Comparison of ENCODE assay signal across 11 cellular contexts in the genomic region with DNA sequence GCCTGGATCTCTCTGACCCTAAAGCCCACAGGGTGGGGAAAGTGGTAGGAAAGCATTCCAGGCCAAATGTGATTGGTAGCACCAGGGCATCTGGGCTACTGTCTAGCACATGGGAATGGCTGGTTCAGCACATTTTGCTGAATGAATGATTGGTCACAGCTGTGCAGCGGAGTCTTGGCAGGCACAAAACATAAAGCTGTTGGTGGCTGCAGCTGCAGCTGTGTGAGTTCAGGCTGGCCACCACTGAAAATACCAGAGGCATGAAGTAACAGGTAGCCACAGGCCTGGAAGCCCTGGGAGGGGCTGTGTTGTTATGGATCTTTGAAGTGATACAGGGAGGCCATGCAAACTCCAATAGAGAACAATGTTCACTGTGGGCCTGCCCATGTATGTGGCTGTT.
DNase-seq lines count a peak whose midpoint lies in the region; ATAC-seq and TF ChIP-seq lines count a peak whose summit lies in the region.
"Had no signal": no experiment of that assay in that cellular context is flagged by ENCODE, and none has a peak within 500 bp of the region (broad histone marks: within the 10 kb centered on the region; RNA-seq: fewer than 3 reads in every experiment).

No MANE protein-coding gene starts in this region.

- no peak for TF ChIP-seq EP300 in SK-N-SH (IDR thresholded peaks at IDR 0.05; ENCODE audit: borderline replicate concordance in 1 of 2, low read depth in 1 of 2, low read length in 1 of 2)

- H3K27ac Mint-ChIP-seq in activated naive CD4-positive, alpha-beta T cell treated with anti-CD3 and anti-CD28 coated beads, Interleukin-2, amount 50 U/mL, for 72 hours: no peak overlapping the region
- H3K27ac Mint-ChIP-seq in activated CD8-positive, alpha-beta memory T cell treated with anti-CD3 and anti-CD28 coated beads, Interleukin-2, amount 10 ng/mL, durations not matched to agents 7 days and 5 days: no peak overlapping the region
- H3K27ac Mint-ChIP-seq: natural killer cell treated with Interleukin-12 subunit alpha and Interleukin-12 subunit beta and Interleukin-15 and Interleukin-18, amount 100 ng/mL, for 72 hours had no signal

- H3K27ac ChIP-seq in SK-N-SH (ENCODE audit: low read depth in 2 of 2, low read length in 1 of 2) (no peak overlapping the region), psoas muscle (no peak overlapping the region)

- no peaks in the 10 kb centered on the region for H3K27me3 ChIP-seq in SK-N-SH (ENCODE audit: insufficient read depth)
- H3K27me3 ChIP-seq in psoas muscle (ENCODE audit: insufficient read depth in 3 of 3, low read length in 2 of 3): no peaks in the 10 kb centered on the region

- H3K9ac ChIP-seq in SK-N-SH: no peak overlapping the region

- H4K20me1 ChIP-seq in SK-N-SH (ENCODE audit: insufficient read depth): no peaks in the 10 kb centered on the region

- no peaks in the 10 kb centered on the region for H3F3A ChIP-seq in SK-N-SH (replicated peaks; ENCODE audit: insufficient read depth)

- no peaks in the 10 kb centered on the region for H3K36me3 ChIP-seq in SK-N-SH (replicated peaks in 1 of 2; ENCODE audit: control insufficient read depth in 1 of 2, insufficient read depth in 2 of 2, low read length in 1 of 2)
- H3K36me3 ChIP-seq in psoas muscle (ENCODE audit: insufficient read depth in 1 of 2, low read depth in 1 of 2): no peaks in the 10 kb centered on the region

- CTCF ChIA-PET in SK-N-SH (lab: Yijun Ruan, JAX): interaction anchor here (1.5 to 8.4 kb wide), 2 partner anchors 19 to 678 kb away, joined by 5 to 136 read pairs; no protein-coding TSS in a partner anchor
- CTCF ChIA-PET in activated CD8-positive, alpha-beta memory T cell treated with anti-CD3 and anti-CD28 coated beads, Interleukin-2, amount 10 ng/mL, durations not matched to agents 7 days and 5 days (lab: Charles Lee): interaction anchor here (1.1 kb wide), 1 partner anchor 679 kb away, joined by 3 read pairs; no protein-coding TSS in a partner anchor

- no peak for TF ChIP-seq RAD21 in SK-N-SH (IDR thresholded peaks at IDR 0.05; ENCODE audit: low read length)

- H3K4me3 Mint-ChIP-seq in activated CD8-positive, alpha-beta memory T cell treated with anti-CD3 and anti-CD28 coated beads, Interleukin-2, amount 10 ng/mL, durations not matched to agents 7 days and 5 days: no peak overlapping the region
- H3K4me3 Mint-ChIP-seq: natural killer cell treated with Interleukin-12 subunit alpha and Interleukin-12 subunit beta and Interleukin-15 and Interleukin-18, amount 100 ng/mL, for 72 hours had no signal

- H3K36me3 Mint-ChIP-seq in activated naive CD4-positive, alpha-beta T cell treated with anti-CD3 and anti-CD28 coated beads, Interleukin-2, amount 50 U/mL, for 72 hours: no peaks in the 10 kb centered on the region
- H3K36me3 Mint-ChIP-seq in activated CD8-positive, alpha-beta memory T cell treated with anti-CD3 and anti-CD28 coated beads, Interleukin-2, amount 10 ng/mL, durations not matched to agents 7 days and 5 days: no peaks in the 10 kb centered on the region
- H3K36me3 Mint-ChIP-seq: natural killer cell treated with Interleukin-12 subunit alpha and Interleukin-12 subunit beta and Interleukin-15 and Interleukin-18, amount 100 ng/mL, for 72 hours had no signal

- H3K4me2 ChIP-seq in SK-N-SH: no peak overlapping the region

- no peaks in the 10 kb centered on the region for H3K79me2 ChIP-seq in SK-N-SH (ENCODE audit: insufficient read depth)

- TF ChIP-seq CTCF in SK-N-SH (IDR thresholded peaks at IDR 0.05): no peak
- TF ChIP-seq CTCF in psoas muscle (IDR thresholded peaks at IDR 0.05): no peak

- H3K9me3 ChIP-seq in SK-N-SH: no peaks in the 10 kb centered on the region
- H3K9me3 ChIP-seq in psoas muscle: no peaks in the 10 kb centered on the region

- POLR2A ChIA-PET in SK-N-SH (lab: Yijun Ruan, JAX): no interaction called here

- peak; percentile 58 to 91 (median 82) for ATAC-seq in psoas muscle
- ATAC-seq in activated naive CD4-positive, alpha-beta T cell treated with anti-CD3 and anti-CD28 coated beads, Interleukin-2, amount 50 U/mL, for 72 hours: no peak
- no peak for ATAC-seq in activated CD8-positive, alpha-beta memory T cell treated with anti-CD3 and anti-CD28 coated beads, Interleukin-2, amount 10 ng/mL, durations not matched to agents 7 days and 5 days

- H2AFZ ChIP-seq in SK-N-SH (ENCODE audit: low read depth): no peak overlapping the region

- H3K4me1 ChIP-seq in SK-N-SH (ENCODE audit: control insufficient read depth in 1 of 2, insufficient read depth in 2 of 2, low read depth in 1 of 2, low read length in 1 of 2): peaks cover 4 to 7% of the 10 kb centered on the region in 2 experiments; a peak in 2 of 4 replicates
- peaks cover 6% of the 10 kb centered on the region for H3K4me1 ChIP-seq in psoas muscle

- no peaks in the 10 kb centered on the region for H3K9me3 Mint-ChIP-seq in activated naive CD4-positive, alpha-beta T cell treated with anti-CD3 and anti-CD28 coated beads, Interleukin-2, amount 50 U/mL, for 72 hours
- no peaks in the 10 kb centered on the region for H3K9me3 Mint-ChIP-seq in activated CD8-positive, alpha-beta memory T cell treated with anti-CD3 and anti-CD28 coated beads, Interleukin-2, amount 10 ng/mL, durations not matched to agents 7 days and 5 days (ENCODE audit: low read depth)
- H3K9me3 Mint-ChIP-seq: natural killer cell treated with Interleukin-12 subunit alpha and Interleukin-12 subunit beta and Interleukin-15 and Interleukin-18, amount 100 ng/mL, for 72 hours had no signal

- H3K4me3 ChIP-seq in SK-N-SH (ENCODE audit: low read depth in 2 of 2, low read length in 1 of 2) (no peak overlapping the region), psoas muscle (no peak overlapping the region)

- intact Hi-C loops in psoas muscle (cut with DNase I): loop anchor here (5.0 to 10.0 kb wide), 3 partner anchors 467 to 825 kb away; partner anchors contain the start of gene KCNMB4 (in 1 of the 2)

- no peaks in the 10 kb centered on the region for H3K9me2 ChIP-seq in SK-N-SH

- 67% methylated on average over 1 of the region's 1 CpG for WGBS in SK-N-SH (ENCODE audit: low lambda C conversion rate)
- 25 to 57% (median 26%) methylated on average over 1 of the region's 1 CpG for WGBS in psoas muscle, 3 donors

- peaks cover 12% of the 10 kb centered on the region for H3K4me1 Mint-ChIP-seq in activated CD8-positive, alpha-beta memory T cell treated with anti-CD3 and anti-CD28 coated beads, Interleukin-2, amount 10 ng/mL, durations not matched to agents 7 days and 5 days

- peaks cover 6% of the 10 kb centered on the region for H3K27me3 Mint-ChIP-seq in activated CD8-positive, alpha-beta memory T cell treated with anti-CD3 and anti-CD28 coated beads, Interleukin-2, amount 10 ng/mL, durations not matched to agents 7 days and 5 days
- H3K27me3 Mint-ChIP-seq: natural killer cell treated with Interleukin-12 subunit alpha and Interleukin-12 subunit beta and Interleukin-15 and Interleukin-18, amount 100 ng/mL, for 72 hours had no signal

- peak; percentile 98 for DNase-seq in GOT3 (lab: John Stamatoyannopoulos, UW)
- DNase-seq in SK-N-SH: no peak
- peak; percentile 77 for DNase-seq in globus pallidus (ENCODE audit: low spot score)
- DNase-seq in psoas muscle: peak; percentile 27 to 61
- DNase-seq in amniotic stem cell (lab: John Stamatoyannopoulos, UW): no peak
- no peak for DNase-seq in activated naive CD4-positive, alpha-beta T cell treated with anti-CD3 and anti-CD28 coated beads, Interleukin-2, amount 50 U/mL, for 72 hours (ENCODE audit: low spot score in 2 of 2)
- DNase-seq in activated CD8-positive, alpha-beta memory T cell treated with anti-CD3 and anti-CD28 coated beads, Interleukin-2, amount 10 ng/mL, durations not matched to agents 7 days and 5 days: no peak
- no peak for DNase-seq in middle frontal gyrus (ENCODE audit: extremely low spot score, low spot score)
- DNase-seq: activated CD4-positive, alpha-beta T cell treated with anti-CD3 and anti-CD28 coated beads for 1 hour; NCI-H2081 had no signal

TF ChIP-seq in SK-N-SH, 30 proteins besides CTCF, POLR2A, EP300 and RAD21:
- TF ChIP-seq, protein P1, sequence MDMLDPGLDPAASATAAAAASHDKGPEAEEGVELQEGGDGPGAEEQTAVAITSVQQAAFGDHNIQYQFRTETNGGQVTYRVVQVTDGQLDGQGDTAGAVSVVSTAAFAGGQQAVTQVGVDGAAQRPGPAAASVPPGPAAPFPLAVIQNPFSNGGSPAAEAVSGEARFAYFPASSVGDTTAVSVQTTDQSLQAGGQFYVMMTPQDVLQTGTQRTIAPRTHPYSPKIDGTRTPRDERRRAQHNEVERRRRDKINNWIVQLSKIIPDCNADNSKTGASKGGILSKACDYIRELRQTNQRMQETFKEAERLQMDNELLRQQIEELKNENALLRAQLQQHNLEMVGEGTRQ (IDR thresholded peaks at IDR 0.05; ENCODE audit: borderline replicate concordance, low read depth, low read length): no peak
- TF ChIP-seq FOXJ3 (CRISPR knock-in tag; IDR thresholded peaks at IDR 0.05): no peak
- TF ChIP-seq YY1 (IDR thresholded peaks at IDR 0.05; ENCODE audit: low read depth): no peak
- TF ChIP-seq NFIC (IDR thresholded peaks at IDR 0.05; ENCODE audit: borderline replicate concordance): 0 out of 2 replicates have a peak, but pooled peaks have one; percentile 10
- TF ChIP-seq TEAD4 (IDR thresholded peaks at IDR 0.05; ENCODE audit: borderline replicate concordance, insufficient read depth): no peak
- peak; percentile 8; the same call in 1 of the 2 replicates for TF ChIP-seq PBX3 (IDR thresholded peaks at IDR 0.05)
- TF ChIP-seq, protein P2, sequence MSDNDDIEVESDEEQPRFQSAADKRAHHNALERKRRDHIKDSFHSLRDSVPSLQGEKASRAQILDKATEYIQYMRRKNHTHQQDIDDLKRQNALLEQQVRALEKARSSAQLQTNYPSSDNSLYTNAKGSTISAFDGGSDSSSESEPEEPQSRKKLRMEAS (IDR thresholded peaks at IDR 0.05; ENCODE audit: low read depth): no peak
- peak; percentile 72 for TF ChIP-seq TCF12 (IDR thresholded peaks at IDR 0.05)
- TF ChIP-seq MXI1 (IDR thresholded peaks at IDR 0.05; ENCODE audit: low read depth, low read length): no peak

Comparison
In these comparisons a context has a peak if more than half of its experiments do, and no peak if none do; other contexts are left out.
1. DNase-seq: peak in GOT3 (single experiment), globus pallidus (single experiment) and psoas muscle (2 of 2); none in SK-N-SH (single experiment), amniotic stem cell (single experiment), activated naive CD4-positive, alpha-beta T cell treated with anti-CD3 and anti-CD28 coated beads, Interleukin-2, amount 50 U/mL, for 72 hours (0 of 2), activated CD8-positive, alpha-beta memory T cell treated with anti-CD3 and anti-CD28 coated beads, Interleukin-2, amount 10 ng/mL, durations not matched to agents 7 days and 5 days (single experiment) and middle frontal gyrus (single experiment).
2. ATAC-seq: peak in psoas muscle (4 of 4); none in activated naive CD4-positive, alpha-beta T cell treated with anti-CD3 and anti-CD28 coated beads, Interleukin-2, amount 50 U/mL, for 72 hours (0 of 2) and activated CD8-positive, alpha-beta memory T cell treated with anti-CD3 and anti-CD28 coated beads, Interleukin-2, amount 10 ng/mL, durations not matched to agents 7 days and 5 days (single experiment).